27 cellular contexts compared by ENCODE assay signal in genomic region chr5:42026446-42026845, GRCh38.
"Had no signal": no experiment of that assay in that cellular context is flagged by ENCODE, and none has a peak within 500 bp of the region (broad histone marks: within the 10 kb centered on the region; RNA-seq: fewer than 3 reads in every experiment).

No MANE protein-coding gene starts in this region.

- H3K27ac ChIP-seq: brain microvascular endothelial cell, coronary artery, esophagus muscularis mucosa, foreskin keratinocyte, gastroesophageal sphincter, heart right ventricle, hepatocyte, VCaP had no signal

- DNase-seq: activated CD4-positive, alpha-beta memory T cell treated with anti-CD3 and anti-CD28 coated beads, Interleukin-2, amount 10 ng/mL, durations not matched to agents 7 days and 5 days; activated CD4-positive, alpha-beta T cell treated with anti-CD3 and anti-CD28 coated beads for 1 hour; activated CD4-positive, alpha-beta T cell treated with anti-CD3 and anti-CD28 coated beads for 4 hours; activated CD4-positive, alpha-beta T cell treated with anti-CD3 and anti-CD28 coated beads, Interleukin-2, amount 10 ng/mL, durations not matched to agents 7 days and 5 days; activated CD4-positive, alpha-beta T cell treated with anti-CD3 and anti-CD28 coated beads, Interleukin-2, amount 50 U/mL, for 4 hours; activated CD8-positive, alpha-beta memory T cell treated with anti-CD3 and anti-CD28 coated beads, Interleukin-2, amount 50 U/mL, for 48 hours; activated gamma-delta T cell treated with Interleukin-2 at 50 U/mL for 16 hours; activated naive CD4-positive, alpha-beta T cell treated with anti-CD3 and anti-CD28 coated beads, Interleukin-2, amount 50 U/mL, for 16 hours; activated naive CD4-positive, alpha-beta T cell treated with Interleukin-2 at 50 U/mL for 16 hours; activated T-cell treated with anti-CD3 and anti-CD28 coated beads for 4 hours; activated T-cell treated with anti-CD3 and anti-CD28 coated beads, Interleukin-2, amount 50 U/mL, for 24 hours; activated T-cell treated with anti-CD3 and anti-CD28 coated beads, Interleukin-2, amount 50 U/mL, for 72 hours; amniotic stem cell; anterior cingulate cortex; brain microvascular endothelial cell; dermis blood vessel endothelial cell; effector CD4-positive, alpha-beta T cell; effector memory CD8-positive, alpha-beta T cell; erythroblast; foreskin keratinocyte; heart right ventricle; T-helper 2 cell had no signal
